In the genomic region with DNA sequence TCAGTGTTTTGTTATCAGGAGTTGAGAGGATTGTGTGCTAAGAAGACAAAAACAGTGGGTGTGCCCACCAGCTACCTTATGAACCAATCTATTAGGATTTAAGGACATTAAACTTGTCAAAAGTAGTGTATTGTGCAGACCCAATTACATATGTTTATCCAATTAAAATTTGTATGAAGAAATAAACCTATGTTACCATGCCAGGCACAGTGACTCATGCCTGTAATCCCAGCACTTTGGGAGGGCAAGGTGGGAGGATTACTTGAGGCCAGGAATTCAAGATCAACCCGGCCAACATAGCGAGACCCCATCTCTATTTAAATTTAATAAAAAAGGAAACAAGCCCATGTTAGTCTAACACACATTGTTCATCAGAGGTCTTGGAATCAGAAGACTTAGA, we compare ENCODE assay signal across 21 cellular contexts.
"Had no signal": no experiment of that assay in that cellular context is flagged by ENCODE, and none has a peak within 500 bp of the region (broad histone marks: within the 10 kb centered on the region; RNA-seq: fewer than 3 reads in every experiment).

No MANE protein-coding gene starts in this region.

- H3K4me3 Mint-ChIP-seq: immature natural killer cell; naive thymus-derived CD4-positive, alpha-beta T cell had no signal

- H3K27me3 ChIP-seq: esophagus muscularis mucosa, foreskin keratinocyte, gastroesophageal sphincter, hepatocyte had no signal

- H3K36me3 ChIP-seq: esophagus muscularis mucosa, gastroesophageal sphincter, heart left ventricle, lower lobe of right lung had no signal

- H2AFZ ChIP-seq: hepatocyte had no signal

- H3K36me3 Mint-ChIP-seq: immature natural killer cell had no signal

- H3K27ac ChIP-seq: coronary artery, dorsolateral prefrontal cortex, esophagus muscularis mucosa, foreskin keratinocyte, gastroesophageal sphincter, heart left ventricle, hepatocyte, lower lobe of right lung had no signal

- H3K4me1 ChIP-seq: foreskin keratinocyte, lower lobe of right lung had no signal

- DNase-seq: dermis blood vessel endothelial cell; dorsolateral prefrontal cortex; effector CD4-positive, alpha-beta T cell; effector memory CD4-positive, alpha-beta T cell; foreskin keratinocyte; heart left ventricle; hypothalamus; immature natural killer cell; islet precursor cell; kidney; kidney glomerular epithelial cell; left colon; left ventricle myocardium superior; lower lobe of right lung; mesendoderm; naive thymus-derived CD4-positive, alpha-beta T cell had no signal

- H3K4me3 ChIP-seq: coronary artery, dorsolateral prefrontal cortex, esophagus muscularis mucosa, gastroesophageal sphincter, heart left ventricle, hepatocyte, lower lobe of right lung had no signal

- H3K27ac Mint-ChIP-seq: immature natural killer cell; naive thymus-derived CD4-positive, alpha-beta T cell had no signal

- H3K4me2 ChIP-seq: hepatocyte had no signal

- H3K4me1 Mint-ChIP-seq: immature natural killer cell; naive thymus-derived CD4-positive, alpha-beta T cell had no signal

- ATAC-seq: foreskin keratinocyte; gastroesophageal sphincter; heart left ventricle; left colon; left lobe of liver; left ventricle myocardium superior; lower lobe of right lung; naive thymus-derived CD4-positive, alpha-beta T cell had no signal

- H3K9me3 Mint-ChIP-seq: immature natural killer cell had no signal
